Comparison of ENCODE assay signal across 1 cellular context in genomic region chr3:156675744-156676466, GRCh38.
TF ChIP-seq lines count a peak whose summit lies in the region.

No MANE protein-coding gene starts in this region.

TF ChIP-seq in HCT116, 20 proteins besides CTCF, POLR2A, EP300 and RAD21 (continued from another document):
- TF ChIP-seq YY1 (IDR thresholded peaks at IDR 0.05; ENCODE audit: extremely low read depth, insufficient replicate concordance, low read depth, low read length), result no peak
